In genomic region chr11:70914496-70914895, GRCh38 we compare ENCODE assay signal across 2 cellular contexts.
TF ChIP-seq lines count a peak whose summit lies in the region.

No MANE protein-coding gene starts in this region.

TF ChIP-seq in WTC11, 78 proteins besides CTCF, POLR2A, EP300 and RAD21:
- TF ChIP-seq HMGA2 (CRISPR knock-in tag; IDR thresholded peaks at IDR 0.05), result peak; percentile 95
- TF ChIP-seq HMGXB4 (CRISPR knock-in tag; IDR thresholded peaks at IDR 0.05), result no peak

TF ChIP-seq in H1, 55 proteins besides CTCF, POLR2A, EP300 and RAD21:
- TF ChIP-seq HDAC2 (IDR thresholded peaks at IDR 0.05; ENCODE audit: borderline replicate concordance in 1 of 2, low read depth in 2 of 2, low read length in 2 of 2) (no peak), TCF12 (IDR thresholded peaks at IDR 0.05; ENCODE audit: low read depth, low read length) (no peak), CHD2 (IDR thresholded peaks at IDR 0.05; ENCODE audit: low read length) (no peak), SAP30 (IDR thresholded peaks at IDR 0.05; ENCODE audit: insufficient read depth, insufficient replicate concordance, low read length) (no peak), SUZ12 (IDR thresholded peaks at IDR 0.05; ENCODE audit: low read length) (no peak), TAF1 (IDR thresholded peaks at IDR 0.05; ENCODE audit: low read depth, low read length) (no peak), NANOG (IDR thresholded peaks at IDR 0.05; ENCODE audit: insufficient read depth, low read depth, low read length, poor library complexity, severe bottlenecking) (no peak), ATF2 (IDR thresholded peaks at IDR 0.05; ENCODE audit: low read length) (no peak)
TF ChIP-seq in H1: peak in this region for 0.
